In the genomic region with DNA sequence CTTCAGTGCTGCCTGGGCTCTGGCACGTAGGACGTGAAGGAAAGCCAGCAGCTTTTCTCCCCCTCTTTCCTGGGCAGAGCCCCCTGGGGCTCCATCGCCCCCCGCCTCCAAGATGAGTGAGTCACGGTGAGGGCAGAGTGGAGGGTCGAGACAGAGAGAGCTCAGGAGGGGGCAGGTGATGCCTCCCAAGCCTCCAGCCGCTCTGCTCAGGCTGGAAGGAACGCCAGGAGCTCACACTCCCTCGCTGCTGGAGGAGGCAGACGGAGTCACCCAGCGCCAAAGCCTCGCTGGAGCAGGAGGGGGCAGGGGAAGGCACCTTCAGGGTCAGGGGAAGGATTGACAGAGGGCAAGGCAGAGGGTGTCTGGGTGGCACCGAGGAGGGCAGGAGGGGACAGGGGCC, we compare ENCODE assay signal across 15 cellular contexts.
DNase-seq lines count a peak whose midpoint lies in the region; ATAC-seq and TF ChIP-seq lines count a peak whose summit lies in the region.
"Had no signal": no experiment of that assay in that cellular context is flagged by ENCODE, and none has a peak within 500 bp of the region (broad histone marks: within the 10 kb centered on the region; RNA-seq: fewer than 3 reads in every experiment).

No MANE protein-coding gene starts in this region.

- no peak overlapping the region; the same call in 1 of the 2 replicates for H3K4me3 ChIP-seq in BLaER1
- no peak overlapping the region for H3K4me3 ChIP-seq in HUES6 (ENCODE audit: low read depth, low read length)
- no peak overlapping the region for H3K4me3 ChIP-seq in hepatocyte
- no peak overlapping the region for H3K4me3 ChIP-seq in psoas muscle

- DNase-seq in hepatocyte (ENCODE audit: low spot score) (no peak), psoas muscle (no peak), NCI-H1417 treated with DMSO at 0.1 percent for 48 hours (lab: John Stamatoyannopoulos, UW) (no peak), NOMO-1 treated with dmso at 0.1 percent for 144 hours (lab: John Stamatoyannopoulos, UW; ENCODE audit: unreplicated experiment) (no peak), type B pancreatic cell (ENCODE audit: extremely low spot score, unreplicated experiment) (no peak), NCI-H1048 (lab: John Stamatoyannopoulos, UW) (no peak)
- DNase-seq: activated CD8-positive, alpha-beta memory T cell treated with anti-CD3 and anti-CD28 coated beads, Interleukin-2, amount 50 U/mL, for 48 hours; activated naive CD4-positive, alpha-beta T cell treated with anti-CD3 and anti-CD28 coated beads for 36 hours; foreskin fibroblast; naive thymus-derived CD8-positive, alpha-beta T cell; NCI-H1930; stimulated activated CD4-positive, alpha-beta T cell treated with anti-CD3 and anti-CD28 coated beads, Interleukin-4, amount 100 ng/mL, for 1 hour; T-helper 17 cell had no signal

- H3K9me2 ChIP-seq in hepatocyte (replicated peaks; ENCODE audit: insufficient read depth): no peaks in the 10 kb centered on the region

- H3K27ac ChIP-seq in BLaER1: peak overlapping the region; percentile 43
- H3K27ac ChIP-seq in HUES6 (ENCODE audit: low read depth, low read length): no peak overlapping the region
- H3K27ac ChIP-seq in hepatocyte: no peak overlapping the region
- peak overlapping the region; percentile 63 for H3K27ac ChIP-seq in psoas muscle

- intact Hi-C loops in psoas muscle (cut with DNase I): loop anchor here in 1 of 2 donors (5.0 kb wide), 1 partner anchor 160 kb away; no protein-coding TSS in a partner anchor

- H3K27ac Mint-ChIP-seq in type B pancreatic cell: no peak overlapping the region
- H3K27ac Mint-ChIP-seq: activated naive CD4-positive, alpha-beta T cell treated with anti-CD3 and anti-CD28 coated beads for 36 hours; naive thymus-derived CD8-positive, alpha-beta T cell had no signal

- H3K4me2 ChIP-seq in BLaER1 (peak overlapping the region; percentile 79), hepatocyte (peak overlapping the region; percentile 33)

- H3K36me3 Mint-ChIP-seq in type B pancreatic cell: no peaks in the 10 kb centered on the region
- H3K36me3 Mint-ChIP-seq: naive thymus-derived CD8-positive, alpha-beta T cell had no signal

- no peaks in the 10 kb centered on the region for H3K9me3 ChIP-seq in BLaER1
- H3K9me3 ChIP-seq in HUES6 (ENCODE audit: control insufficient read depth, insufficient read depth, low read depth, low read length): no peaks in the 10 kb centered on the region
- H3K9me3 ChIP-seq in hepatocyte (ENCODE audit: low read depth): no peaks in the 10 kb centered on the region
- no peaks in the 10 kb centered on the region for H3K9me3 ChIP-seq in psoas muscle

- no peak for TF ChIP-seq CTCF in hepatocyte (IDR thresholded peaks at IDR 0.05; ENCODE audit: poor library complexity)
- no peak for TF ChIP-seq CTCF in psoas muscle (IDR thresholded peaks at IDR 0.05)
- TF ChIP-seq CTCF in type B pancreatic cell (conservative IDR thresholded peaks at IDR 0.05): no peak

- H3K27me3 ChIP-seq in BLaER1 (no peaks in the 10 kb centered on the region), HUES6 (ENCODE audit: control insufficient read depth, insufficient read depth, low read length) (no peaks in the 10 kb centered on the region), hepatocyte (no peaks in the 10 kb centered on the region), psoas muscle (ENCODE audit: insufficient read depth in 3 of 3, low read length in 2 of 3) (no peaks in the 10 kb centered on the region)

- H4K20me1 ChIP-seq in BLaER1: peaks cover 41% of the 10 kb centered on the region; the same call in 1 of the 2 replicates
- H4K20me1 ChIP-seq in hepatocyte (ENCODE audit: insufficient read depth, poor library complexity, severe bottlenecking): no peaks in the 10 kb centered on the region

- 73% methylated on average over 13 of the region's 13 CpGs for WGBS in hepatocyte (ENCODE audit: low lambda C conversion rate, missing lambda C conversion rate)
- 68 to 74% (median 73%) methylated on average over 13 of the region's 13 CpGs for WGBS in psoas muscle, 3 donors

- H3K4me3 Mint-ChIP-seq in type B pancreatic cell: no peak overlapping the region
- H3K4me3 Mint-ChIP-seq: activated naive CD4-positive, alpha-beta T cell treated with anti-CD3 and anti-CD28 coated beads for 36 hours; naive thymus-derived CD8-positive, alpha-beta T cell; T-helper 17 cell had no signal

- peaks cover 35% of the 10 kb centered on the region for H3K79me2 ChIP-seq in hepatocyte

- no peak overlapping the region for H2AFZ ChIP-seq in hepatocyte

- no peaks in the 10 kb centered on the region for H3K36me3 ChIP-seq in BLaER1
- H3K36me3 ChIP-seq in HUES6 (ENCODE audit: control insufficient read depth, insufficient read depth, low read length): no peaks in the 10 kb centered on the region
- H3K36me3 ChIP-seq in hepatocyte (replicated peaks; ENCODE audit: insufficient read depth, low read depth): no peaks in the 10 kb centered on the region
- H3K36me3 ChIP-seq in psoas muscle (ENCODE audit: insufficient read depth in 1 of 2, low read depth in 1 of 2): no peaks in the 10 kb centered on the region

- peak overlapping the region; percentile 45 for H3K9ac ChIP-seq in BLaER1
- peak overlapping the region; percentile 31 for H3K9ac ChIP-seq in HUES6 (ENCODE audit: low read length)

- H3K4me1 ChIP-seq in BLaER1: peaks cover 63% of the 10 kb centered on the region
- H3K4me1 ChIP-seq in HUES6 (ENCODE audit: control insufficient read depth, insufficient read depth, low read length): peaks cover 40% of the 10 kb centered on the region
- H3K4me1 ChIP-seq in hepatocyte (ENCODE audit: insufficient read depth): peaks cover 74% of the 10 kb centered on the region
- H3K4me1 ChIP-seq in psoas muscle: peaks cover 60% of the 10 kb centered on the region

- peak in 2 of 4 donors; percentile 0 to 3 for ATAC-seq in psoas muscle
- ATAC-seq: naive thymus-derived CD8-positive, alpha-beta T cell; T-helper 17 cell had no signal

- no peaks in the 10 kb centered on the region for H3K9me3 Mint-ChIP-seq in type B pancreatic cell
- H3K9me3 Mint-ChIP-seq: activated naive CD4-positive, alpha-beta T cell treated with anti-CD3 and anti-CD28 coated beads for 36 hours; naive thymus-derived CD8-positive, alpha-beta T cell had no signal

- peaks cover 57% of the 10 kb centered on the region for H3K4me1 Mint-ChIP-seq in type B pancreatic cell (ENCODE audit: unreplicated experiment)

- H3K27me3 Mint-ChIP-seq in type B pancreatic cell: no peaks in the 10 kb centered on the region
- H3K27me3 Mint-ChIP-seq: naive thymus-derived CD8-positive, alpha-beta T cell; T-helper 17 cell had no signal

Comparison
In these comparisons a context has a peak if more than half of its experiments do, and no peak if none do; other contexts are left out.
1. H3K27ac ChIP-seq: peak in BLaER1 (single experiment) and psoas muscle (single experiment); none in HUES6 (single experiment) and hepatocyte (single experiment).